Comparison of ENCODE assay signal across 10 cellular contexts in the genomic region with DNA sequence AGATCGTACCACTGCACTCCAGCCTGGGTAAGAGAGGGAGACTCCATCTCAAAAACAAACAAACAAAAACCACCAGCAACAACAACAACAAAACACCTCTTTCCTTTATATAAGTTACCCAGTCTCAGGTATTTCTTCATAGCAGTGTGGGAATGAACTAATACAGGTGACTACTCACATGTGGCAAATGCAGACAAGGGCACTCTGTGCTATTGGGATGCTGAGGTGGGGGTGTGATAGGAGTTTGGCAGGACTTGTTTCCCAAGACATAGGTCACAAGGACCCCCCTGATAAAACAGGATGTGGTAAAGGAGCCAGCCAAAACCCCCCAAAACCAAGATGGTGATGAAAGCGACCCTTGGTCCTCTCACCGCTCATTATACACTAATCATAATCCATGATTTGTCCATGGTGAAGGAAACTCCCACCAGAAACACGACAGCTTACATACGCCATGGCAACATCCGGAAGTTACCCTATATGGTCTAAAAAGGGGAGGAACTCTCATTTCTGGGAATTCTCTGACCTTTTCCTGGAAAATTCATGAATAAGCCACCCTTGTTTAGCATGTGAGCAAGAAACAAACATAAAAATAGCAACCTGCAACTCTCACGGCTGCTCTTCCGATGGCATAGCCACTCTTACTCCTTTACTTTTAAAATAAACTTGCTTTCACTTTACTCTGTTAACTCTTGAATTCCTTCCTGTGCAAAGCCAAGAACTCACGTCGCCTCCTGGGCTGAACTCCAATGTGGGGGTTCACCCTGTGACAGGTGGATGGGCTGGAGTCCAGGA. TPM values are rescaled to one million over a fixed set of nuclear protein-coding genes. Genes with fewer than 3 reads are reported as not detected.
DNase-seq lines count a peak whose midpoint lies in the region; ATAC-seq, FAIRE-seq and TF ChIP-seq lines count a peak whose summit lies in the region.
"Had no signal": no experiment of that assay in that cellular context is flagged by ENCODE, and none has a peak within 500 bp of the region (broad histone marks: within the 10 kb centered on the region; RNA-seq: fewer than 3 reads in every experiment).

No MANE protein-coding gene starts in this region.

- peak; percentile 74 for DNase-seq in AG09319 (ENCODE audit: extremely low read depth, low read depth)
- peak; percentile 70 for DNase-seq in RPMI7951 (ENCODE audit: low read depth)
- DNase-seq in naive thymus-derived CD4-positive, alpha-beta T cell = peak in 6 of 9 donors; percentile 18 to 33 (median 29)
- no peak for DNase-seq in NCI-H82 (lab: John Stamatoyannopoulos, UW)
- no peak for DNase-seq in HTR-8/SVneo (ENCODE audit: insufficient read length, low spot score)
- no peak for DNase-seq in WERI-Rb-1

- H3K9me3 ChIP-seq in endocrine pancreas (ENCODE audit: control insufficient read depth, low read length) (no peaks in the 10 kb centered on the region), WERI-Rb-1 (ENCODE audit: severe bottlenecking) (no peaks in the 10 kb centered on the region)
- H3K9me3 ChIP-seq in naive thymus-derived CD4-positive, alpha-beta T cell (ENCODE audit: control insufficient read depth in 2 of 3, low read length in 3 of 3) = no peaks in the 10 kb centered on the region

- H3K4me1 Mint-ChIP-seq in naive thymus-derived CD4-positive, alpha-beta T cell = peaks cover 4 to 22% (median 14%) of the 10 kb centered on the region in 7 donors

- H3K27me3 Mint-ChIP-seq in naive thymus-derived CD4-positive, alpha-beta T cell = peaks cover 0 to 13% (median 3%) of the 10 kb centered on the region in 5 donors

- H3K4me1 ChIP-seq in endocrine pancreas (ENCODE audit: control insufficient read depth, insufficient read depth, low read length) = no peaks in the 10 kb centered on the region
- H3K4me1 ChIP-seq in naive thymus-derived CD4-positive, alpha-beta T cell (ENCODE audit: control insufficient read depth in 2 of 2, insufficient read depth in 2 of 2, low read length in 2 of 2) = peaks cover 6 to 7% of the 10 kb centered on the region in 2 donors

- H3K36me3 ChIP-seq in endocrine pancreas (ENCODE audit: control insufficient read depth, insufficient read depth, low read length) = no peaks in the 10 kb centered on the region
- no peaks in the 10 kb centered on the region for H3K36me3 ChIP-seq in naive thymus-derived CD4-positive, alpha-beta T cell (ENCODE audit: control insufficient read depth in 2 of 3, insufficient read depth in 3 of 3, low read length in 3 of 3)
- no peaks in the 10 kb centered on the region for H3K36me3 ChIP-seq in WERI-Rb-1

- FAIRE-seq in HTR-8/SVneo (lab: Jason Lieb, UNC) = no peak
- FAIRE-seq: G401.6 had no signal

- H3K4me3 Mint-ChIP-seq in naive thymus-derived CD4-positive, alpha-beta T cell = peak overlapping the region; percentile 74 to 92 (median 88)

- H3K4me3 ChIP-seq in endocrine pancreas (ENCODE audit: control insufficient read depth, insufficient read depth, low read length) (peak overlapping the region; percentile 12), WERI-Rb-1 (ENCODE audit: low read depth, low read length) (no peak overlapping the region)
- peak overlapping the region; percentile 34 for H3K4me3 ChIP-seq in naive thymus-derived CD4-positive, alpha-beta T cell (ENCODE audit: low read length)

- H3K36me3 Mint-ChIP-seq in naive thymus-derived CD4-positive, alpha-beta T cell = no peaks in the 10 kb centered on the region

- peak overlapping the region; percentile 77 to 98 (median 91) for H3K27ac Mint-ChIP-seq in naive thymus-derived CD4-positive, alpha-beta T cell

- peak; percentile 56 for ATAC-seq in naive thymus-derived CD4-positive, alpha-beta T cell
- no peak for ATAC-seq in GM21367 (IDR thresholded peaks at IDR 0.05; ENCODE audit: unreplicated experiment)
- ATAC-seq: Panc1 had no signal

- intact Hi-C loops in naive thymus-derived CD4-positive, alpha-beta T cell (cut with micrococcal nuclease) = loop anchor here (1.0 to 5.0 kb wide), 5 partner anchors 18 to 423 kb away; partner anchors contain the start of genes DAGLA (in 1 of the 2) and FTH1 (in 1 of the 2)

- no peak overlapping the region for H3K9ac ChIP-seq in endocrine pancreas (ENCODE audit: control insufficient read depth, insufficient read depth, low read length)

- no peaks in the 10 kb centered on the region for H3K9me3 Mint-ChIP-seq in naive thymus-derived CD4-positive, alpha-beta T cell

- CTCF ChIA-PET in naive thymus-derived CD4-positive, alpha-beta T cell (lab: Charles Lee) = interaction anchor here (0.6 to 1.4 kb wide), 2 partner anchors 23 to 432 kb away, joined by 3 to 6 read pairs; no protein-coding TSS in a partner anchor

- POLR2A ChIA-PET in naive thymus-derived CD4-positive, alpha-beta T cell (lab: Charles Lee) = interaction anchor here (1.5 kb wide), 1 partner anchor 137 kb away, joined by 3 read pairs; no protein-coding TSS in a partner anchor

- H3K27me3 ChIP-seq in endocrine pancreas (ENCODE audit: control insufficient read depth, insufficient read depth, low read length) (no peaks in the 10 kb centered on the region), WERI-Rb-1 (ENCODE audit: insufficient read depth, low read depth, severe bottlenecking) (no peaks in the 10 kb centered on the region)
- H3K27me3 ChIP-seq in naive thymus-derived CD4-positive, alpha-beta T cell (ENCODE audit: control insufficient read depth in 2 of 2, insufficient read depth in 2 of 2, low read length in 2 of 2) = no peaks in the 10 kb centered on the region

- H3K27ac ChIP-seq in naive thymus-derived CD4-positive, alpha-beta T cell (ENCODE audit: low read depth, low read length) = peak overlapping the region; percentile 31
- no peak overlapping the region for H3K27ac ChIP-seq in WERI-Rb-1

- TF ChIP-seq CTCF in AG09319 (IDR thresholded peaks at IDR 0.05; ENCODE audit: low read depth, low read length) = no peak
- no peak for TF ChIP-seq CTCF in WERI-Rb-1 (IDR thresholded peaks at IDR 0.05; ENCODE audit: low read depth, low read length)

RNA-seq across cellular contexts. Expression of gene INCENP, which starts 18.8 kb away (rescaled TPM):
- total RNA-seq in RPMI7951 (2014; rRNA removed; shearing (Covaris generic)) = 89.0 and 105 TPM in 2 replicates
- total RNA-seq in naive thymus-derived CD4-positive, alpha-beta T cell = 100 to 1,000 TPM in 1 of 5 experiments, 10 to 100 TPM in 4; 18.6 to 124 (median 25.6) TPM
- polyA plus RNA-seq in naive thymus-derived CD4-positive, alpha-beta T cell = 1 to 10 TPM; 2.8 to 4.0 TPM

Comparison
In these comparisons a context has a peak if more than half of its experiments do, and no peak if none do; other contexts are left out.
1. DNase-seq: peak in AG09319 (single experiment), RPMI7951 (single experiment) and naive thymus-derived CD4-positive, alpha-beta T cell (6 of 9); none in NCI-H82 (single experiment), HTR-8/SVneo (single experiment) and WERI-Rb-1 (single experiment).